Comparison of ENCODE assay signal across 17 cellular contexts in the genomic region with DNA sequence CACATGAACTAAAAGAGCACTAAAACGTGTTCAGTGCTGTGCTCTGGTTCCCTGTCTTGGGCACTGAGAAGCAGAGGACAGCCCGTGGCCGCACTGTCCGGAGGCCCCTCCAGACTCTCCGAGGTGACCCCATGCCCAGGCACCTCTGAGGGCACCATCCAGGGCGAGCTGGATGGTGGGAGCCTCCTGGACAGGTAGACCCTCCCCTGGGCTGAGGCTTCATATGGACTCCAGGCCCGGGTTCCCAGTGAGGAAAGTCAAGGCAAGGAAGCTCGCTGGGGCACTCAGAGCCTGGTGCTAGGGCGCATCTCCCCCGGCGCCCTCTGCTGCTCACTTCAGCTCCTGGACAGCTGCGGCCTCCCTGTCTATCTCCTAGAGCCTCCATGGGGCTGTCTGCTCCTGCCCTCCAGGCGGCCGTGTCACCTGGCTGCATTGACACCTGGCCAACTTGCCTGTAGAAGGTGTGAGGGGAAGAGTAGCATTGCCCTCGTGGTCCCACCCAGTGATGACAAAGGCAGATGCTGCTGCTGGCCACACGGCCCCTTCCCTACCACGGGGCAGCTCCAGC.
A peak's percentile ranks its signal among the peaks of the same experiment; 100 is the strongest.
DNase-seq lines count a peak whose midpoint lies in the region; ATAC-seq, FAIRE-seq and TF ChIP-seq lines count a peak whose summit lies in the region.
"Had no signal": no experiment of that assay in that cellular context is flagged by ENCODE, and none has a peak within 500 bp of the region (broad histone marks: within the 10 kb centered on the region; RNA-seq: fewer than 3 reads in every experiment).

No MANE protein-coding gene starts in this region.

- no peak overlapping the region for H3K27ac ChIP-seq in GM23338 (ENCODE audit: low read depth)
- no peak overlapping the region for H3K27ac ChIP-seq in HepG2 (ENCODE audit: extremely low read length, insufficient read depth, low read length)
- H3K27ac ChIP-seq in A673 (ENCODE audit: low read depth, low read length, poor library complexity, severe bottlenecking) = no peak overlapping the region

- no peaks in the 10 kb centered on the region for H3K4me1 ChIP-seq in GM23338 (ENCODE audit: insufficient read depth)
- H3K4me1 ChIP-seq in HepG2 (ENCODE audit: insufficient read depth, low read length) = no peaks in the 10 kb centered on the region
- no peaks in the 10 kb centered on the region for H3K4me1 ChIP-seq in A673 (ENCODE audit: insufficient read depth, low read length, poor library complexity, severe bottlenecking)

- H3K27me3 ChIP-seq in GM23338 (ENCODE audit: insufficient read depth) (no peaks in the 10 kb centered on the region), HepG2 (ENCODE audit: control insufficient read depth in 1 of 2, insufficient read depth in 2 of 2, low read length in 2 of 2) (no peaks in the 10 kb centered on the region), A673 (replicated peaks; ENCODE audit: insufficient read depth, low read depth, low read length, poor library complexity) (no peaks in the 10 kb centered on the region)
- H3K27me3 ChIP-seq: MG63 had no signal

- H3K9me3 ChIP-seq in HepG2 (ENCODE audit: low read length) (no peaks in the 10 kb centered on the region; the same call in 1 of the 2 replicates), A673 (ENCODE audit: low read depth, low read length, poor library complexity, severe bottlenecking) (peaks cover 42% of the 10 kb centered on the region)
- H3K9me3 ChIP-seq: MG63 had no signal

- peak; percentile 65 for DNase-seq in GM23338 (ENCODE audit: low spot score)
- DNase-seq in NAMALWA (ENCODE audit: low spot score) = peak; percentile 20
- peak; percentile 55 for DNase-seq in ecto neural progenitor cell (ENCODE audit: low spot score)
- DNase-seq in HepG2 (ENCODE audit: low spot score) = no peak
- DNase-seq in A673 (ENCODE audit: low spot score) = no peak
- DNase-seq in NCI-H446 treated with DMSO at 0.1 percent for 48 hours (lab: John Stamatoyannopoulos, UW) = no peak
- DNase-seq in type B pancreatic cell (ENCODE audit: extremely low spot score, unreplicated experiment) = no peak
- no peak for DNase-seq in MCF 10A (ENCODE audit: unreplicated experiment)
- DNase-seq: CD4-positive, alpha-beta memory T cell; KBM-7; MG63; NCI-H1417; NCI-H2029; NCI-H524 had no signal

- no peaks in the 10 kb centered on the region for H3K4me1 Mint-ChIP-seq in GM23338
- H3K4me1 Mint-ChIP-seq in type B pancreatic cell (ENCODE audit: unreplicated experiment) = no peaks in the 10 kb centered on the region
- H3K4me1 Mint-ChIP-seq in MCF 10A (ENCODE audit: insufficient read depth, unreplicated experiment) = peaks cover 1% of the 10 kb centered on the region
- H3K4me1 Mint-ChIP-seq: B cell; CD4-positive, alpha-beta memory T cell had no signal

- no peaks in the 10 kb centered on the region for H3F3A ChIP-seq in GM23338 (replicated peaks; ENCODE audit: low read depth)

- H3K27me3 Mint-ChIP-seq in GM23338 (ENCODE audit: insufficient read depth, low read depth, poor library complexity) (peaks cover 9% of the 10 kb centered on the region), type B pancreatic cell (peaks cover 7% of the 10 kb centered on the region), MCF 10A (ENCODE audit: insufficient read depth, unreplicated experiment) (no peaks in the 10 kb centered on the region)
- H3K27me3 Mint-ChIP-seq: B cell had no signal

- H3K36me3 Mint-ChIP-seq in GM23338 (ENCODE audit: low read depth) (no peaks in the 10 kb centered on the region), type B pancreatic cell (no peaks in the 10 kb centered on the region), MCF 10A (ENCODE audit: insufficient read depth, unreplicated experiment) (no peaks in the 10 kb centered on the region)
- H3K36me3 Mint-ChIP-seq: CD4-positive, alpha-beta memory T cell had no signal

- BruUV-seq in HepG2 (replicated peaks; lab: Mats Ljungman, UMichigan) = no TSS peak
- no TSS peak for BruUV-seq in A673 (replicated peaks; lab: Mats Ljungman, UMichigan)
- no TSS peak for BruUV-seq in MCF 10A (replicated peaks; lab: Mats Ljungman, UMichigan)

- TF ChIP-seq POLR2A in HepG2 (IDR thresholded peaks at IDR 0.05; ENCODE audit: insufficient read depth in 1 of 2, low read depth in 2 of 2, low read length in 2 of 2) = no peak

- no peak overlapping the region for H3K27ac Mint-ChIP-seq in GM23338
- no peak overlapping the region for H3K27ac Mint-ChIP-seq in type B pancreatic cell
- no peak overlapping the region for H3K27ac Mint-ChIP-seq in MCF 10A (ENCODE audit: low read depth, unreplicated experiment)
- H3K27ac Mint-ChIP-seq: B cell; CD4-positive, alpha-beta memory T cell had no signal

- no peak for TF ChIP-seq RAD21 in HepG2 (CRISPR knock-in tag; IDR thresholded peaks at IDR 0.05)

- H3K4me2 ChIP-seq in GM23338 (no peak overlapping the region), HepG2 (ENCODE audit: low read depth, low read length) (no peak overlapping the region)

- H3K9me2 ChIP-seq in GM23338 (ENCODE audit: insufficient read depth) = no peaks in the 10 kb centered on the region

- H3K36me3 ChIP-seq in GM23338 (ENCODE audit: insufficient read depth) = no peaks in the 10 kb centered on the region
- H3K36me3 ChIP-seq in HepG2 (replicated peaks in 1 of 2; ENCODE audit: control insufficient read depth in 1 of 2, insufficient read depth in 2 of 2, low read length in 2 of 2) = no peaks in the 10 kb centered on the region
- no peaks in the 10 kb centered on the region for H3K36me3 ChIP-seq in A673 (ENCODE audit: insufficient read depth, low read length, poor library complexity, severe bottlenecking)
- H3K36me3 ChIP-seq: MG63 had no signal

- ATAC-seq in GM23338 (peak; percentile 97), HepG2 (peak; percentile 83)
- ATAC-seq: HCT116 had no signal

- 0% methylated on average over 2 of the region's 17 CpGs for WGBS in HepG2 (ENCODE audit: low lambda C conversion rate)

- in situ Hi-C loops in HepG2 (cut with HindIII; ENCODE audit: extremely low pct_ligation_motif_present, low pct_unique_long_range_greater_than_20kb) = no loop called here

- no peak overlapping the region for H3K9ac ChIP-seq in HepG2 (ENCODE audit: insufficient read depth, low read depth, low read length)

- POLR2A ChIA-PET in HepG2 (lab: Yijun Ruan, JAX) (no interaction called here), A673 (lab: Charles Lee; ENCODE audit: low non-redundant PET) (no interaction called here), MCF 10A (lab: Yijun Ruan, JAX) (interaction anchor here (0.5 kb wide), 1 partner anchor 1440 kb away, joined by 3 read pairs; no protein-coding TSS in a partner anchor)

- TF ChIP-seq CTCF in GM23338 (conservative IDR thresholded peaks at IDR 0.05; ENCODE audit: low read depth in 2 of 2) = peak; percentile 42 to 67
- TF ChIP-seq CTCF in HepG2 (CRISPR knock-in tag; IDR thresholded peaks at IDR 0.05) = peak; percentile 15; the same call in 1 of the 2 replicates
- TF ChIP-seq CTCF in A673 (conservative IDR thresholded peaks at IDR 0.05; ENCODE audit: low read depth, low read length) = no peak
- no peak for TF ChIP-seq CTCF in type B pancreatic cell (conservative IDR thresholded peaks at IDR 0.05)
- no peak for TF ChIP-seq CTCF in MCF 10A (IDR thresholded peaks at IDR 0.05; ENCODE audit: unreplicated experiment)

- H4K20me1 ChIP-seq in GM23338 (replicated peaks; ENCODE audit: insufficient read depth) = no peaks in the 10 kb centered on the region
- H4K20me1 ChIP-seq in HepG2 (ENCODE audit: insufficient read depth, low read length) = no peaks in the 10 kb centered on the region

- CTCF ChIA-PET in HepG2 (lab: Yijun Ruan, JAX; ENCODE audit: low intra/inter-chr PET ratio, low total read pairs) (no interaction called here), A673 (lab: Charles Lee) (no interaction called here), MCF 10A (lab: Yijun Ruan, JAX) (no interaction called here)

- H2AFZ ChIP-seq in GM23338 = no peak overlapping the region
- H2AFZ ChIP-seq in HepG2 (ENCODE audit: low read length) = no peak overlapping the region

- no peaks in the 10 kb centered on the region for H3K9me3 Mint-ChIP-seq in GM23338
- H3K9me3 Mint-ChIP-seq in type B pancreatic cell = no peaks in the 10 kb centered on the region
- peaks cover 37% of the 10 kb centered on the region for H3K9me3 Mint-ChIP-seq in MCF 10A (ENCODE audit: unreplicated experiment)

- H3K4me3 Mint-ChIP-seq in GM23338 (no peak overlapping the region), type B pancreatic cell (no peak overlapping the region), MCF 10A (ENCODE audit: unreplicated experiment) (no peak overlapping the region)
- H3K4me3 Mint-ChIP-seq: B cell; CD4-positive, alpha-beta memory T cell had no signal

- TF ChIP-seq EP300 in HepG2 (IDR thresholded peaks at IDR 0.05; ENCODE audit: low read depth in 2 of 2, low read length in 2 of 2) = no peak
- TF ChIP-seq EP300 in HepG2 (CRISPR knock-in tag; IDR thresholded peaks at IDR 0.05; ENCODE audit: borderline replicate concordance) = no peak

- intact Hi-C loops in HepG2 (cut with micrococcal nuclease; ENCODE audit: unreplicated experiment) (no loop called here), A673 (cut with micrococcal nuclease; ENCODE audit: unreplicated experiment) (no loop called here), MCF 10A (cut with micrococcal nuclease) (no loop called here)

- FAIRE-seq in HepG2 (lab: Jason Lieb, UNC) = no peak
- FAIRE-seq: D721Med had no signal

- H3K4me3 ChIP-seq in GM23338 (no peak overlapping the region), HepG2 (replicated peaks in 1 of 3; ENCODE audit: insufficient read depth in 1 of 3, low read depth in 2 of 3, low read length in 3 of 3) (no peak overlapping the region), A673 (ENCODE audit: low read depth, low read length, poor library complexity, severe bottlenecking) (no peak overlapping the region)
- H3K4me3 ChIP-seq: MG63 had no signal

- H3K79me2 ChIP-seq in GM23338 (replicated peaks; ENCODE audit: insufficient read depth) (no peaks in the 10 kb centered on the region), HepG2 (ENCODE audit: insufficient read depth, low read length) (no peaks in the 10 kb centered on the region)

TF ChIP-seq in GM23338, 12 proteins besides CTCF, POLR2A, EP300 and RAD21 (continues in another document):
- TF ChIP-seq POLR2AphosphoS5 (IDR thresholded peaks at IDR 0.05; ENCODE audit: low read depth) (no peak), ZNF331 (CRISPR knock-in tag; IDR thresholded peaks at IDR 0.05; ENCODE audit: low read depth) (no peak)

TF ChIP-seq in HepG2, 621 proteins besides CTCF, POLR2A, EP300 and RAD21 (continues in another document):
- no peak for TF ChIP-seq TBP (CRISPR knock-in tag; IDR thresholded peaks at IDR 0.05)

Comparison
In these comparisons a context has a peak if more than half of its experiments do, and no peak if none do; other contexts are left out.
1. DNase-seq: peak in GM23338 (single experiment), NAMALWA (single experiment) and ecto neural progenitor cell (single experiment); none in HepG2 (single experiment), A673 (single experiment), NCI-H446 treated with DMSO at 0.1 percent for 48 hours (single experiment), type B pancreatic cell (single experiment) and MCF 10A (single experiment).
2. CTCF ChIP-seq: peak in GM23338 (2 of 2) and HepG2 (single experiment); none in A673 (single experiment), type B pancreatic cell (single experiment) and MCF 10A (single experiment).